16 cellular contexts compared by ENCODE assay signal in genomic region chr5:147455822-147456221, GRCh38. TPM values are rescaled to one million over a fixed set of nuclear protein-coding genes. Genes with fewer than 3 reads are reported as not detected.
DNase-seq lines count a peak whose midpoint lies in the region; ATAC-seq and TF ChIP-seq lines count a peak whose summit lies in the region.
"Had no signal": no experiment of that assay in that cellular context is flagged by ENCODE, and none has a peak within 500 bp of the region (broad histone marks: within the 10 kb centered on the region; RNA-seq: fewer than 3 reads in every experiment).

No MANE protein-coding gene starts in this region.

- H3K4me1 ChIP-seq in stomach smooth muscle (ENCODE audit: control insufficient read depth, insufficient read depth, low read length) = peaks cover 43% of the 10 kb centered on the region

- H3K27me3 ChIP-seq in WERI-Rb-1 (ENCODE audit: insufficient read depth, low read depth, severe bottlenecking) (no peaks in the 10 kb centered on the region), stomach smooth muscle (ENCODE audit: control insufficient read depth in 1 of 2, insufficient read depth in 2 of 2, low read length in 2 of 2) (no peaks in the 10 kb centered on the region)

- no peak overlapping the region for H3K9ac ChIP-seq in stomach smooth muscle (ENCODE audit: low read length in 2 of 2)

- H3K36me3 ChIP-seq in WERI-Rb-1 = peaks cover 5% of the 10 kb centered on the region
- H3K36me3 ChIP-seq in stomach smooth muscle (ENCODE audit: control insufficient read depth in 2 of 2, insufficient read depth in 2 of 2, low read length in 2 of 2) = no peaks in the 10 kb centered on the region

- peak overlapping the region; percentile 95 for H3K27ac ChIP-seq in WERI-Rb-1
- peak overlapping the region; percentile 94 for H3K27ac ChIP-seq in stomach smooth muscle (ENCODE audit: low read length)
- H3K27ac ChIP-seq: 22Rv1, epithelial cell of prostate had no signal

- ATAC-seq in HG03469 (IDR thresholded peaks at IDR 0.05; ENCODE audit: unreplicated experiment) = no peak
- ATAC-seq: HCT116; HepG2; stimulated activated naive CD8-positive, alpha-beta T cell treated with anti-CD3 and anti-CD28 coated beads, Interleukin-15, Interleukin-2, amounts not matched to agents 100 U/mL and 50 U/mL, for 24 hours had no signal

- TF ChIP-seq CTCF in WERI-Rb-1 (IDR thresholded peaks at IDR 0.05; ENCODE audit: low read depth, low read length) = no peak
- no peak for TF ChIP-seq CTCF in glutamatergic neuron (IDR thresholded peaks at IDR 0.05; ENCODE audit: partially characterized antibody, unreplicated experiment)

- DNase-seq in DMS 273 (lab: John Stamatoyannopoulos, UW; ENCODE audit: unreplicated experiment) = peak; percentile 35
- DNase-seq in DMS 273 treated with DMSO at 0.1 percent for 48 hours (lab: John Stamatoyannopoulos, UW) = no peak
- no peak for DNase-seq in WERI-Rb-1
- DNase-seq in glutamatergic neuron = no peak
- no peak for DNase-seq in stimulated activated CD4-positive, alpha-beta T cell treated with anti-CD3 and anti-CD28 coated beads, Interleukin-4, amount 100 ng/mL, for 1 hour
- DNase-seq in cerebellar cortex (ENCODE audit: low spot score) = no peak
- DNase-seq: activated CD4-positive, CD25-positive, alpha-beta regulatory T cell; activated naive CD4-positive, alpha-beta T cell treated with anti-CD3 and anti-CD28 coated beads, Interleukin-2, amount 50 U/mL, for 16 hours; NCI-H2171; stimulated activated naive CD8-positive, alpha-beta T cell treated with anti-CD3 and anti-CD28 coated beads, Interleukin-15, Interleukin-2, amounts not matched to agents 100 U/mL and 50 U/mL, for 24 hours had no signal

- H3K4me3 Mint-ChIP-seq in glutamatergic neuron (ENCODE audit: unreplicated experiment) = peak overlapping the region; percentile 87

- H3K27me3 Mint-ChIP-seq in glutamatergic neuron (ENCODE audit: unreplicated experiment) = peaks cover 33% of the 10 kb centered on the region

- H3K4me3 ChIP-seq in WERI-Rb-1 (ENCODE audit: low read depth, low read length) (peak overlapping the region; percentile 71), stomach smooth muscle (ENCODE audit: low read length in 2 of 2) (peak overlapping the region in 1 of 2 donors; percentile 29)

- peaks cover 31% of the 10 kb centered on the region for H3K9me3 Mint-ChIP-seq in glutamatergic neuron (ENCODE audit: unreplicated experiment)

- peaks cover 19% of the 10 kb centered on the region for H3K4me1 Mint-ChIP-seq in glutamatergic neuron (ENCODE audit: low read depth, unreplicated experiment)

- no peaks in the 10 kb centered on the region for H3K36me3 Mint-ChIP-seq in glutamatergic neuron (ENCODE audit: unreplicated experiment)

- H3K9me3 ChIP-seq in WERI-Rb-1 (ENCODE audit: severe bottlenecking) = peaks cover 3% of the 10 kb centered on the region
- peaks cover 3 to 4% of the 10 kb centered on the region in 2 donors for H3K9me3 ChIP-seq in stomach smooth muscle (ENCODE audit: control insufficient read depth in 2 of 2, low read length in 2 of 2)

- peak overlapping the region; percentile 96 for H3K27ac Mint-ChIP-seq in glutamatergic neuron (ENCODE audit: unreplicated experiment)

RNA-seq across cellular contexts. Expression of gene DPYSL3, which starts 54.0 kb away (rescaled TPM):
- 571 TPM for total RNA-seq in glutamatergic neuron (ENCODE audit: unreplicated experiment)
